ENCODE assay signal across 19 cellular contexts in genomic region chr11:61145228-61146005, GRCh38. TPM values are rescaled to one million over a fixed set of nuclear protein-coding genes. Genes with fewer than 3 reads are reported as not detected.
DNase-seq lines count a peak whose midpoint lies in the region; ATAC-seq and TF ChIP-seq lines count a peak whose summit lies in the region.
"Had no signal": no experiment of that assay in that cellular context is flagged by ENCODE, and none has a peak within 500 bp of the region (broad histone marks: within the 10 kb centered on the region; RNA-seq: fewer than 3 reads in every experiment).

No MANE protein-coding gene starts in this region.

- peak overlapping the region; percentile 60 for H3K27ac Mint-ChIP-seq in central memory CD8-positive, alpha-beta T cell (ENCODE audit: low read depth)
- H3K27ac Mint-ChIP-seq in type B pancreatic cell (peak overlapping the region; percentile 81), T-cell (no peak overlapping the region)
- H3K27ac Mint-ChIP-seq: CD8-positive, alpha-beta T cell had no signal

- H3K9me3 Mint-ChIP-seq in central memory CD8-positive, alpha-beta T cell: no peaks in the 10 kb centered on the region
- H3K9me3 Mint-ChIP-seq in type B pancreatic cell: no peaks in the 10 kb centered on the region
- H3K9me3 Mint-ChIP-seq in T-cell: no peaks in the 10 kb centered on the region
- H3K9me3 Mint-ChIP-seq: CD14-positive monocyte; CD8-positive, alpha-beta T cell had no signal

- no peaks in the 10 kb centered on the region for H3K9me3 ChIP-seq in HEK293 (ENCODE audit: control insufficient read depth, insufficient read depth, low read depth, low read length)
- H3K9me3 ChIP-seq: A549, BE2C, Caco-2 had no signal

- H3K27ac ChIP-seq in HEK293 (ENCODE audit: extremely low read depth, low read depth, low read length): no peak overlapping the region
- H3K27ac ChIP-seq: A549, GM23248, HL-60 had no signal

- no peak overlapping the region for H3K4me3 ChIP-seq in HEK293 (ENCODE audit: low read depth, low read length)
- H3K4me3 ChIP-seq: A549, GM23248, K562 had no signal

- ATAC-seq in central memory CD8-positive, alpha-beta T cell (replicated peaks; ENCODE audit: extremely low read depth, poor library complexity, severe bottlenecking): no peak
- ATAC-seq in T-cell (replicated peaks in 1 of 4) (no peak), HG02610 (IDR thresholded peaks at IDR 0.05; ENCODE audit: unreplicated experiment) (no peak)
- ATAC-seq: A549; CD8-positive, alpha-beta T cell; HCT116; K562 had no signal

- peaks cover 5% of the 10 kb centered on the region for H3K36me3 Mint-ChIP-seq in central memory CD8-positive, alpha-beta T cell (ENCODE audit: insufficient read depth)
- no peaks in the 10 kb centered on the region for H3K36me3 Mint-ChIP-seq in type B pancreatic cell
- peaks cover 15% of the 10 kb centered on the region for H3K36me3 Mint-ChIP-seq in T-cell

- peaks cover 25% of the 10 kb centered on the region for H3K4me1 Mint-ChIP-seq in central memory CD8-positive, alpha-beta T cell
- H3K4me1 Mint-ChIP-seq in type B pancreatic cell (ENCODE audit: unreplicated experiment) (peaks cover 42% of the 10 kb centered on the region), T-cell (peaks cover 16 to 29% (median 23%) of the 10 kb centered on the region in 3 donors)

- intact Hi-C loops in posterior vena cava (cut with DNase I): loop anchor here in 1 of 2 donors (10.0 kb wide), 1 partner anchor 181 kb away; no protein-coding TSS in a partner anchor

- no peaks in the 10 kb centered on the region for H3K27me3 Mint-ChIP-seq in central memory CD8-positive, alpha-beta T cell
- H3K27me3 Mint-ChIP-seq in type B pancreatic cell (no peaks in the 10 kb centered on the region), T-cell (no peaks in the 10 kb centered on the region)

- DNase-seq in central memory CD8-positive, alpha-beta T cell (ENCODE audit: low spot score in 2 of 2): no peak
- DNase-seq in posterior vena cava (ENCODE audit: low spot score): peak; percentile 46
- no peak for DNase-seq in type B pancreatic cell (ENCODE audit: extremely low spot score, unreplicated experiment)
- DNase-seq in T-cell: no peak
- no peak for DNase-seq in LoVo (ENCODE audit: low spot score)
- no peak for DNase-seq in COR-L47 (lab: John Stamatoyannopoulos, UW)
- DNase-seq: BE2C; Caco-2; CD8-positive, alpha-beta T cell; DMS53; GF-D8; GM23248 had no signal

- POLR2A ChIA-PET in HEK293 (lab: Yijun Ruan, JAX): no interaction called here
- POLR2A ChIA-PET in T-cell (lab: Charles Lee): no interaction called here

- TF ChIP-seq CTCF in HEK293 (tag by site-specific recombination; IDR thresholded peaks at IDR 0.05) (no peak), type B pancreatic cell (conservative IDR thresholded peaks at IDR 0.05) (no peak)

- no peaks in the 10 kb centered on the region for H3K4me1 ChIP-seq in HEK293 (ENCODE audit: control insufficient read depth, insufficient read depth, low read length)
- H3K4me1 ChIP-seq: BE2C had no signal

- no peaks in the 10 kb centered on the region for H3K36me3 ChIP-seq in HEK293 (ENCODE audit: control insufficient read depth in 2 of 2, insufficient read depth in 1 of 2, low read length in 2 of 2)
- H3K36me3 ChIP-seq: BE2C had no signal

- CTCF ChIA-PET in HEK293 (lab: Yijun Ruan, JAX) (interaction anchor here (0.6 to 2.3 kb wide), 3 partner anchors 15 to 230 kb away, joined by 3 to 6 read pairs (median 3); no protein-coding TSS in a partner anchor), T-cell (lab: Charles Lee) (no interaction called here)

- no peak overlapping the region for H3K4me3 Mint-ChIP-seq in central memory CD8-positive, alpha-beta T cell
- peak overlapping the region; percentile 20 for H3K4me3 Mint-ChIP-seq in type B pancreatic cell
- no peak overlapping the region for H3K4me3 Mint-ChIP-seq in T-cell
- H3K4me3 Mint-ChIP-seq: CD14-positive monocyte; CD8-positive, alpha-beta T cell had no signal

TF ChIP-seq in HEK293, 187 proteins besides CTCF, POLR2A, EP300 and RAD21:
- TF ChIP-seq ZNF776 (tag by site-specific recombination; IDR thresholded peaks at IDR 0.05; ENCODE audit: borderline replicate concordance) (no peak), ZNF394 (tag by site-specific recombination; IDR thresholded peaks at IDR 0.05; ENCODE audit: borderline replicate concordance) (no peak), ZFHX2 (tag by site-specific recombination; conservative IDR thresholded peaks at IDR 0.05) (peak; percentile 67), EGR2 (tag by site-specific recombination; IDR thresholded peaks at IDR 0.05; ENCODE audit: low read depth) (peak; percentile 61)

RNA-seq across cellular contexts. Expression of gene VPS37C, which starts 15.8 kb away (rescaled TPM):
- total RNA-seq in posterior vena cava (10 to 100 TPM; 21.6 to 31.2 TPM), type B pancreatic cell (ENCODE audit: low replicate concordance) (27.8 and 42.1 TPM in 2 replicates), T-cell (1 to 10 TPM; 3.3 to 7.9 (median 7.3) TPM)

RNA-seq across cellular contexts. Expression of gene CD5, which starts 43.1 kb away (rescaled TPM):
- under 1 TPM; 0.52 to 0.60 TPM for total RNA-seq in posterior vena cava
- not detected in 2 replicates for total RNA-seq in type B pancreatic cell (ENCODE audit: low replicate concordance)
- total RNA-seq in T-cell: 100 to 1,000 TPM; 227 to 387 (median 255) TPM
- total RNA-seq: Caco-2, GM23248 had no signal

RNA-seq across cellular contexts. Expression of gene PGA3, which starts 57.9 kb away (rescaled TPM):
- total RNA-seq in posterior vena cava: 1 to 10 TPM in 1 of 2 donors, under 1 TPM in 1; 0.79 to 1.1 TPM
- total RNA-seq in type B pancreatic cell (ENCODE audit: low replicate concordance): 1.3 TPM in 1 of 2 replicates, not detected in the other
- not detected for total RNA-seq in T-cell
- total RNA-seq: Caco-2; CD8-positive, alpha-beta T cell; GM23248 had no signal

Comparison
In these comparisons a context has a peak if more than half of its experiments do, and no peak if none do; other contexts are left out.
1. H3K27ac Mint-ChIP-seq: peak in central memory CD8-positive, alpha-beta T cell (single experiment) and type B pancreatic cell (single experiment); none in T-cell (0 of 2).
2. RNA of gene CD5, which starts 43.1 kb away (total RNA-seq): 227 to 387 TPM in T-cell; 0.52 to 0.60 TPM in posterior vena cava and not detected in type B pancreatic cell; every median in the first group is over 100 times any median in the second.